In genomic region chr15:70492240-70493177, GRCh38 we compare ENCODE assay signal across 8 cellular contexts.
DNase-seq lines count a peak whose midpoint lies in the region; ATAC-seq and TF ChIP-seq lines count a peak whose summit lies in the region.

No MANE protein-coding gene starts in this region.

- H3K4me3 Mint-ChIP-seq in activated B cell treated with CpG ODN at 0.5 μM for 24 hours = peak overlapping the region; percentile 64
- H3K4me3 Mint-ChIP-seq in naive B cell = peak overlapping the region; percentile 34 to 86 (median 82)
- H3K4me3 Mint-ChIP-seq in endodermal cell = no peak overlapping the region

- no peaks in the 10 kb centered on the region for H4K20me1 ChIP-seq in KMS-11 (ENCODE audit: insufficient read depth)

- H3K36me3 ChIP-seq in KMS-11 (ENCODE audit: insufficient read depth) = no peaks in the 10 kb centered on the region
- no peaks in the 10 kb centered on the region for H3K36me3 ChIP-seq in stomach
- no peaks in the 10 kb centered on the region for H3K36me3 ChIP-seq in endodermal cell (ENCODE audit: control insufficient read depth, insufficient read depth, low read length)

- H3K9me3 ChIP-seq in stomach = no peaks in the 10 kb centered on the region
- H3K9me3 ChIP-seq in endodermal cell (ENCODE audit: control insufficient read depth, low read length) = no peaks in the 10 kb centered on the region

- no peak for TF ChIP-seq EP300 in stomach (IDR thresholded peaks at IDR 0.05)

- H3K9ac ChIP-seq in KMS-11 = peak overlapping the region; percentile 72
- no peak overlapping the region for H3K9ac ChIP-seq in endodermal cell (ENCODE audit: extremely low read depth, low read length, poor library complexity, severe bottlenecking)

- peak overlapping the region; percentile 70 for H3K27ac Mint-ChIP-seq in activated B cell treated with CpG ODN at 0.5 μM for 24 hours
- H3K27ac Mint-ChIP-seq in naive B cell = peak overlapping the region; percentile 33 to 92 (median 76)
- no peak overlapping the region for H3K27ac Mint-ChIP-seq in endodermal cell

- H3K9me3 Mint-ChIP-seq in activated B cell treated with CpG ODN at 0.5 μM for 24 hours (no peaks in the 10 kb centered on the region), naive B cell (no peaks in the 10 kb centered on the region), endodermal cell (no peaks in the 10 kb centered on the region)

- WGBS in stomach, 5 donors = 54 to 70% (median 64%) methylated on average over 18 to 20 of the region's 20 CpGs
- WGBS in endodermal cell (ENCODE audit: insufficient coverage in 1 of 2, insufficient read length in 1 of 2), 2 experiments = 89 to 95% methylated on average over 8 to 20 of the region's 20 CpGs

- H3K4me1 ChIP-seq in KMS-11 (ENCODE audit: low read depth, poor library complexity, severe bottlenecking) (peaks cover 94% of the 10 kb centered on the region), stomach (peaks cover 22 to 69% (median 35%) of the 10 kb centered on the region in 4 donors), endodermal cell (ENCODE audit: control insufficient read depth, insufficient read depth, low read length) (peaks cover 20% of the 10 kb centered on the region)

- H3K27me3 Mint-ChIP-seq in activated B cell treated with CpG ODN at 0.5 μM for 24 hours (no peaks in the 10 kb centered on the region), naive B cell (peaks cover 0 to 16% (median 10%) of the 10 kb centered on the region in 3 donors), endodermal cell (ENCODE audit: insufficient read depth) (peaks cover 13% of the 10 kb centered on the region)

- intact Hi-C loops in activated B cell treated with CpG ODN at 0.5 μM for 24 hours (cut with micrococcal nuclease) (loop anchor here (1.0 to 2.0 kb wide), 2 partner anchors 12 to 14 kb away; no protein-coding TSS in a partner anchor), stomach (cut with DNase I; ENCODE audit: low total_unique reads) (no loop called here)

- DNase-seq in CMK (ENCODE audit: low read depth) = peak; percentile 91
- DNase-seq in activated B cell treated with CpG ODN at 0.5 μM for 24 hours = peak; percentile 60
- DNase-seq in central memory CD4-positive, alpha-beta T cell = peak; percentile 87
- DNase-seq in naive B cell = peak; percentile 55
- peak; percentile 67 for DNase-seq in stomach
- DNase-seq in endodermal cell = no peak

- POLR2A ChIA-PET in activated B cell treated with CpG ODN at 0.5 μM for 24 hours (lab: Charles Lee) = interaction anchor here (0.7 to 3.2 kb wide), 7 partner anchors 9 to 733 kb away, joined by 3 to 26 read pairs (median 5); partner anchors contain the start of gene TLE3

- peaks cover 72% of the 10 kb centered on the region for H3K4me1 Mint-ChIP-seq in activated B cell treated with CpG ODN at 0.5 μM for 24 hours
- peaks cover 68 to 84% (median 72%) of the 10 kb centered on the region in 3 donors for H3K4me1 Mint-ChIP-seq in naive B cell
- peaks cover 34% of the 10 kb centered on the region for H3K4me1 Mint-ChIP-seq in endodermal cell

- ATAC-seq in GM21515 (IDR thresholded peaks at IDR 0.05; ENCODE audit: unreplicated experiment) = peak; percentile 44
- peak; percentile 79 for ATAC-seq in activated B cell treated with CpG ODN at 0.5 μM for 24 hours (ENCODE audit: low read depth)
- peak; percentile 71 to 74 for ATAC-seq in naive B cell (ENCODE audit: low read depth in 2 of 2)

- TF ChIP-seq CTCF in KMS-11 (conservative IDR thresholded peaks at IDR 0.05; ENCODE audit: low read depth, low read length) = no peak
- TF ChIP-seq CTCF in activated B cell treated with CpG ODN at 0.5 μM for 24 hours (IDR thresholded peaks at IDR 0.05) = no peak
- TF ChIP-seq CTCF in stomach (IDR thresholded peaks at IDR 0.05) = no peak
- no peak for TF ChIP-seq CTCF in endodermal cell (conservative IDR thresholded peaks at IDR 0.05)

- H3K27ac ChIP-seq in KMS-11 (peak overlapping the region; percentile 98), stomach (peak overlapping the region in 3 of 5 donors; percentile 34 to 76 (median 66)), endodermal cell (ENCODE audit: low read depth, low read length) (no peak overlapping the region)

- CTCF ChIA-PET in activated B cell treated with CpG ODN at 0.5 μM for 24 hours (lab: Charles Lee) = interaction anchor here (0.6 to 2.1 kb wide), 4 partner anchors 13 to 916 kb away, joined by 3 to 13 read pairs (median 6); no protein-coding TSS in a partner anchor

- peak overlapping the region; percentile 96 for H3K4me2 ChIP-seq in KMS-11

- no peaks in the 10 kb centered on the region for H3K79me2 ChIP-seq in KMS-11 (ENCODE audit: insufficient read depth, low read depth)

- H3K27me3 ChIP-seq in KMS-11 (ENCODE audit: insufficient read depth, low read depth) (no peaks in the 10 kb centered on the region), stomach (no peaks in the 10 kb centered on the region), endodermal cell (ENCODE audit: control insufficient read depth, insufficient read depth, low read length, poor library complexity, severe bottlenecking) (peaks cover 12% of the 10 kb centered on the region)

- no peak for TF ChIP-seq POLR2A in stomach (IDR thresholded peaks at IDR 0.05)

- peak overlapping the region; percentile 36; the same call in 1 of the 2 replicates for H2AFZ ChIP-seq in KMS-11 (ENCODE audit: low read depth)

- no peaks in the 10 kb centered on the region for H3K36me3 Mint-ChIP-seq in activated B cell treated with CpG ODN at 0.5 μM for 24 hours (ENCODE audit: low read depth)
- H3K36me3 Mint-ChIP-seq in naive B cell = no peaks in the 10 kb centered on the region
- no peaks in the 10 kb centered on the region for H3K36me3 Mint-ChIP-seq in endodermal cell (ENCODE audit: low read depth)

- H3K4me3 ChIP-seq in KMS-11 (IDR thresholded peaks at IDR 0.05; ENCODE audit: insufficient read depth, low read depth, low read length) (no peak overlapping the region), stomach (no peak overlapping the region), endodermal cell (ENCODE audit: low read length) (no peak overlapping the region)
